1 cellular context compared by ENCODE assay signal in the genomic region with DNA sequence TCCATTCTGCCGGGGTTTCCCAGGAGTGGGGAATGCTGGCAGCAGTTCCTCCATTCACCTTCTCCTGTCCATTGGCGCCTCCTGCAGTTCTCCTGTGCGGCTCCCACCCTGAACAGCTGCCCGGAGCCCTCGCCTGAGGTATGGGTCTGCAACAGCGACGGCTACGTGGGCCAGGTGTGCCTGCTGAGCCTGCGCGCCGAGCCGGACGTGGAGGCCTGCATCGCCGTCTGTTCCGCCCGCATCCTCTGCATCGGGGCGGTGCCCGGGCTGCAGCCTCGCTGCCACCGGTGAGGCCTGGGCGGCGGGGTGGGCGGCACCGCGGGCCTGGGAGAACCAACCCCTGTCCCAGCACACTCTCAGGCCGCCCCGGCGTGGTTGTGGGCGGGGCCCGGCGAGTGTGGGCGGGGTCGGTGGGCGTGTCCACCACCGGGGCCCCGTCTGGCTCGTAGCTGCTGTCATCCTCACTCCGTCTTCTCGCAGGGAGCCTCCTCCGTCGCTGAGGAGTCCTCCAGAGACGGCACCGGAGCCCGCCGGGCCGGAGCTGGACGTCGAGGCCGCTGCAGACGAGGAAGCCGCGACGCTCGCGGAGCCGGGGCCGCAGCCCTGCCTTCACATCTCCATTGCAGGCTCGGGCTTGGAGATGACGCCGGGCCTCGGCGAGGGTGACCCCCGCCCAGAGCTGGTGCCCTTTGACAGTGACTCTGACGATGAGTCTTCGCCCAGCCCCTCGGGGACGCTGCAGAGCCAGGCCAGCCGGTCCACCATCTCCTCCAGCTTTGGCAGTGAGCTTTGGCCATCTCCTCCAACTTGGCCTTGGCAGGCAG.
TF ChIP-seq lines count a peak whose summit lies in the region.

No MANE protein-coding gene starts in this region.

TF ChIP-seq in GM23338, 12 proteins besides CTCF, POLR2A, EP300 and RAD21:
- TF ChIP-seq ZNF114 (CRISPR knock-in tag; IDR thresholded peaks at IDR 0.05) (no peak), POLR2AphosphoS5 (IDR thresholded peaks at IDR 0.05; ENCODE audit: low read depth) (peak; percentile 34; the same call in 1 of the 2 replicates), ZNF331 (CRISPR knock-in tag; IDR thresholded peaks at IDR 0.05; ENCODE audit: low read depth) (no peak), STAT1 (IDR thresholded peaks at IDR 0.05; ENCODE audit: unreplicated experiment) (no peak), NANOG (IDR thresholded peaks at IDR 0.05; ENCODE audit: borderline replicate concordance) (no peak), CREB1 (CRISPR knock-in tag; IDR thresholded peaks at IDR 0.05; ENCODE audit: low read depth) (no peak)
- TF ChIP-seq, protein P1, sequence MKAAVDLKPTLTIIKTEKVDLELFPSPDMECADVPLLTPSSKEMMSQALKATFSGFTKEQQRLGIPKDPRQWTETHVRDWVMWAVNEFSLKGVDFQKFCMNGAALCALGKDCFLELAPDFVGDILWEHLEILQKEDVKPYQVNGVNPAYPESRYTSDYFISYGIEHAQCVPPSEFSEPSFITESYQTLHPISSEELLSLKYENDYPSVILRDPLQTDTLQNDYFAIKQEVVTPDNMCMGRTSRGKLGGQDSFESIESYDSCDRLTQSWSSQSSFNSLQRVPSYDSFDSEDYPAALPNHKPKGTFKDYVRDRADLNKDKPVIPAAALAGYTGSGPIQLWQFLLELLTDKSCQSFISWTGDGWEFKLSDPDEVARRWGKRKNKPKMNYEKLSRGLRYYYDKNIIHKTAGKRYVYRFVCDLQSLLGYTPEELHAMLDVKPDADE (IDR thresholded peaks at IDR 0.05) = no peak
- TF ChIP-seq, protein P2, sequence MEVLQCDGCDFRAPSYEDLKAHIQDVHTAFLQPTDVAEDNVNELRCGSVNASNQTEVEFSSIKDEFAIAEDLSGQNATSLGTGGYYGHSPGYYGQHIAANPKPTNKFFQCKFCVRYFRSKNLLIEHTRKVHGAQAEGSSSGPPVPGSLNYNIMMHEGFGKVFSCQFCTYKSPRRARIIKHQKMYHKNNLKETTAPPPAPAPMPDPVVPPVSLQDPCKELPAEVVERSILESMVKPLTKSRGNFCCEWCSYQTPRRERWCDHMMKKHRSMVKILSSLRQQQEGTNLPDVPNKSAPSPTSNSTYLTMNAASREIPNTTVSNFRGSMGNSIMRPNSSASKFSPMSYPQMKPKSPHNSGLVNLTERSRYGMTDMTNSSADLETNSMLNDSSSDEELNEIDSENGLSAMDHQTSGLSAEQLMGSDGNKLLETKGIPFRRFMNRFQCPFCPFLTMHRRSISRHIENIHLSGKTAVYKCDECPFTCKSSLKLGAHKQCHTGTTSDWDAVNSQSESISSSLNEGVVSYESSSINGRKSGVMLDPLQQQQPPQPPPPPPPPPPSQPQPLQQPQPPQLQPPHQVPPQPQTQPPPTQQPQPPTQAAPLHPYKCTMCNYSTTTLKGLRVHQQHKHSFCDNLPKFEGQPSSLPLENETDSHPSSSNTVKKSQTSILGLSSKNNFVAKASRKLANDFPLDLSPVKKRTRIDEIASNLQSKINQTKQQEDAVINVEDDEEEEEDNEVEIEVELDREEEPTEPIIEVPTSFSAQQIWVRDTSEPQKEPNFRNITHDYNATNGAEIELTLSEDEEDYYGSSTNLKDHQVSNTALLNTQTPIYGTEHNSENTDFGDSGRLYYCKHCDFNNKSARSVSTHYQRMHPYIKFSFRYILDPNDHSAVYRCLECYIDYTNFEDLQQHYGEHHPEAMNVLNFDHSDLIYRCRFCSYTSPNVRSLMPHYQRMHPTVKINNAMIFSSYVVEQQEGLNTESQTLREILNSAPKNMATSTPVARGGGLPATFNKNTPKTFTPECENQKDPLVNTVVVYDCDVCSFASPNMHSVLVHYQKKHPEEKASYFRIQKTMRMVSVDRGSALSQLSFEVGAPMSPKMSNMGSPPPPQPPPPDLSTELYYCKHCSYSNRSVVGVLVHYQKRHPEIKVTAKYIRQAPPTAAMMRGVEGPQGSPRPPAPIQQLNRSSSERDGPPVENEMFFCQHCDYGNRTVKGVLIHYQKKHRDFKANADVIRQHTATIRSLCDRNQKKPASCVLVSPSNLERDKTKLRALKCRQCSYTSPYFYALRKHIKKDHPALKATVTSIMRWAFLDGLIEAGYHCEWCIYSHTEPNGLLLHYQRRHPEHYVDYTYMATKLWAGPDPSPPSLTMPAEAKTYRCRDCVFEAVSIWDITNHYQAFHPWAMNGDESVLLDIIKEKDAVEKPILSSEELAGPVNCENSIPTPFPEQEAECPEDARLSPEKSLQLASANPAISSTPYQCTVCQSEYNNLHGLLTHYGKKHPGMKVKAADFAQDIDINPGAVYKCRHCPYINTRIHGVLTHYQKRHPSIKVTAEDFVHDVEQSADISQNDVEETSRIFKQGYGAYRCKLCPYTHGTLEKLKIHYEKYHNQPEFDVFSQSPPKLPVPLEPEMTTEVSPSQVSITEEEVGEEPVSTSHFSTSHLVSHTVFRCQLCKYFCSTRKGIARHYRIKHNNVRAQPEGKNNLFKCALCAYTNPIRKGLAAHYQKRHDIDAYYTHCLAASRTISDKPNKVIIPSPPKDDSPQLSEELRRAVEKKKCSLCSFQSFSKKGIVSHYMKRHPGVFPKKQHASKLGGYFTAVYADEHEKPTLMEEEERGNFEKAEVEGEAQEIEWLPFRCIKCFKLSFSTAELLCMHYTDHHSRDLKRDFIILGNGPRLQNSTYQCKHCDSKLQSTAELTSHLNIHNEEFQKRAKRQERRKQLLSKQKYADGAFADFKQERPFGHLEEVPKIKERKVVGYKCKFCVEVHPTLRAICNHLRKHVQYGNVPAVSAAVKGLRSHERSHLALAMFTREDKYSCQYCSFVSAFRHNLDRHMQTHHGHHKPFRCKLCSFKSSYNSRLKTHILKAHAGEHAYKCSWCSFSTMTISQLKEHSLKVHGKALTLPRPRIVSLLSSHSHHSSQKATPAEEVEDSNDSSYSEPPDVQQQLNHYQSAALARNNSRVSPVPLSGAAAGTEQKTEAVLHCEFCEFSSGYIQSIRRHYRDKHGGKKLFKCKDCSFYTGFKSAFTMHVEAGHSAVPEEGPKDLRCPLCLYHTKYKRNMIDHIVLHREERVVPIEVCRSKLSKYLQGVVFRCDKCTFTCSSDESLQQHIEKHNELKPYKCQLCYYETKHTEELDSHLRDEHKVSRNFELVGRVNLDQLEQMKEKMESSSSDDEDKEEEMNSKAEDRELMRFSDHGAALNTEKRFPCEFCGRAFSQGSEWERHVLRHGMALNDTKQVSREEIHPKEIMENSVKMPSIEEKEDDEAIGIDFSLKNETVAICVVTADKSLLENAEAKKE (CRISPR knock-in tag; IDR thresholded peaks at IDR 0.05) = no peak
- TF ChIP-seq, protein P3, sequence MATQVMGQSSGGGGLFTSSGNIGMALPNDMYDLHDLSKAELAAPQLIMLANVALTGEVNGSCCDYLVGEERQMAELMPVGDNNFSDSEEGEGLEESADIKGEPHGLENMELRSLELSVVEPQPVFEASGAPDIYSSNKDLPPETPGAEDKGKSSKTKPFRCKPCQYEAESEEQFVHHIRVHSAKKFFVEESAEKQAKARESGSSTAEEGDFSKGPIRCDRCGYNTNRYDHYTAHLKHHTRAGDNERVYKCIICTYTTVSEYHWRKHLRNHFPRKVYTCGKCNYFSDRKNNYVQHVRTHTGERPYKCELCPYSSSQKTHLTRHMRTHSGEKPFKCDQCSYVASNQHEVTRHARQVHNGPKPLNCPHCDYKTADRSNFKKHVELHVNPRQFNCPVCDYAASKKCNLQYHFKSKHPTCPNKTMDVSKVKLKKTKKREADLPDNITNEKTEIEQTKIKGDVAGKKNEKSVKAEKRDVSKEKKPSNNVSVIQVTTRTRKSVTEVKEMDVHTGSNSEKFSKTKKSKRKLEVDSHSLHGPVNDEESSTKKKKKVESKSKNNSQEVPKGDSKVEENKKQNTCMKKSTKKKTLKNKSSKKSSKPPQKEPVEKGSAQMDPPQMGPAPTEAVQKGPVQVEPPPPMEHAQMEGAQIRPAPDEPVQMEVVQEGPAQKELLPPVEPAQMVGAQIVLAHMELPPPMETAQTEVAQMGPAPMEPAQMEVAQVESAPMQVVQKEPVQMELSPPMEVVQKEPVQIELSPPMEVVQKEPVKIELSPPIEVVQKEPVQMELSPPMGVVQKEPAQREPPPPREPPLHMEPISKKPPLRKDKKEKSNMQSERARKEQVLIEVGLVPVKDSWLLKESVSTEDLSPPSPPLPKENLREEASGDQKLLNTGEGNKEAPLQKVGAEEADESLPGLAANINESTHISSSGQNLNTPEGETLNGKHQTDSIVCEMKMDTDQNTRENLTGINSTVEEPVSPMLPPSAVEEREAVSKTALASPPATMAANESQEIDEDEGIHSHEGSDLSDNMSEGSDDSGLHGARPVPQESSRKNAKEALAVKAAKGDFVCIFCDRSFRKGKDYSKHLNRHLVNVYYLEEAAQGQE (IDR thresholded peaks at IDR 0.05; ENCODE audit: unreplicated experiment) = no peak
TF ChIP-seq in GM23338: peak in this region for 1.
